7 cellular contexts compared by ENCODE assay signal in the genomic region with DNA sequence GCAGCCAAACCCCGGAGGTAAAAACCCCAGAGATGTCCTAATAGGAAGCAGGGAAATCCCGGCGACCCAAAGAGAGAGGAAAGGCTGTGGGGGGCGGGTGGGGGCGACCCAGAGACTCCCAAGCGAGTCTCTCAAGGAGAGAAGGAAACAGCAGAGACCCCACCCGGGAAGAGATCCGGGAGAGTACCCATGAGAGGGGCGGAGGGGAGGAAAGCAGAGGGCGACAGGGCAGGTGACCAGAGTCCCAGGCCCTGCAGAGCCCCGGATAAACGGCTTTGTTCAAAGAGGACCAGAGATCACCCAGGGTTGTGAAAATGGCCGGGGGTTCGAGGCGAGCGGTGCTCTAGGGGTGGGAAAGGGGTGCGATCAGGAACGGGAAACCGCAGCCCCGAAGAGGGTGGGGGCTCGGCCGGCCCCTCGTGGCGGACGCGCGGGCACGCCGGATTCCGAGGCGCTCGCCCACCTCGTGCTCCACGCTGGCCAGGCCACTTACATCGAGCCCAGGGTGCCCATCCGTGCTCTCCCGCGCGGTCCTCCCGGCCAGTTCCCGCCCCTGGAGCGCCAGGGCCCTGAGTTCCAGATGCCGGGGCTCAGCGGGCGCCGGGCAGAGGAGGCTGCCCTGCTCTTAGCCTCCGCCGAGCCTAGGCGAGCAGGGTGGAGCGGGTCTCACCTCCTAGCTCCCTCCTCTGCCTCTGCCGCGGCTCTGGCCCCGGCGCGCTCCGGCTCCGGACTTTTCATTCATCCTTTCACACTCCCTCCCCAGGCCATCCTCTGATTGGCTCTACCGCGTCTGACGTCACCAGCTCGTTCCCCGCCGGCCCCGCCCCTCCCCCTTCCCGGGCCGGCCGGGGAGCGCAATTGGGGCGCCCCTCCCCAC. TPM values are rescaled to one million over a fixed set of nuclear protein-coding genes. Genes with fewer than 3 reads are reported as not detected.
A peak's percentile ranks its signal among the peaks of the same experiment; 100 is the strongest.
DNase-seq lines count a peak whose midpoint lies in the region; ATAC-seq, FAIRE-seq and TF ChIP-seq lines count a peak whose summit lies in the region.

No MANE protein-coding gene starts in this region.

- no peaks in the 10 kb centered on the region for H3K36me3 ChIP-seq in endothelial cell of umbilical vein (ENCODE audit: control insufficient read depth in 2 of 2, extremely low read depth in 1 of 2, insufficient read depth in 2 of 2, low read length in 2 of 2)

- intact Hi-C loops in endothelial cell of umbilical vein (cut with micrococcal nuclease) = no loop called here

- H3K4me3 ChIP-seq in endothelial cell of umbilical vein (replicated peaks in 1 of 3; ENCODE audit: insufficient read depth in 1 of 3, low read depth in 1 of 3, low read length in 3 of 3) = no peak overlapping the region

- no peak overlapping the region for H3K27ac ChIP-seq in endothelial cell of umbilical vein (ENCODE audit: insufficient read depth, low read depth, low read length)

- H3K9ac ChIP-seq in endothelial cell of umbilical vein (replicated peaks; ENCODE audit: extremely low read depth, insufficient read depth, low read length) = no peak overlapping the region

- H4K20me1 ChIP-seq in endothelial cell of umbilical vein (replicated peaks; ENCODE audit: control insufficient read depth, extremely low read depth, insufficient read depth, low read length) = no peaks in the 10 kb centered on the region

- H3K9me3 ChIP-seq in endothelial cell of umbilical vein (replicated peaks; ENCODE audit: control insufficient read depth, insufficient read depth, low read length) = no peaks in the 10 kb centered on the region

- TF ChIP-seq POLR2A in endothelial cell of umbilical vein (IDR thresholded peaks at IDR 0.05; ENCODE audit: low read depth, low read length) = no peak

- H3K27me3 ChIP-seq in endothelial cell of umbilical vein (ENCODE audit: control insufficient read depth in 2 of 2, insufficient read depth in 2 of 2, low read length in 2 of 2) = peaks cover 78 to 82% of the 10 kb centered on the region in 2 experiments

- BruUV-seq in endothelial cell of umbilical vein (replicated peaks; lab: Mats Ljungman, UMichigan) = no TSS peak

- peak overlapping the region; percentile 16 for H3K4me2 ChIP-seq in endothelial cell of umbilical vein (ENCODE audit: insufficient read depth, low read length)

- POLR2A ChIA-PET in endothelial cell of umbilical vein (lab: Charles Lee) = no interaction called here

- DNase-seq in NCI-H524 (lab: John Stamatoyannopoulos, UW) (peak; percentile 56 to 58), endothelial cell of umbilical vein (ENCODE audit: low read depth, low spot score) (peak; percentile 62), middle frontal gyrus (ENCODE audit: extremely low spot score, low spot score) (peak; percentile 85)
- peak; percentile 87 for DNase-seq in activated CD8-positive, alpha-beta memory T cell treated with anti-CD3 and anti-CD28 coated beads, Interleukin-2, amount 50 U/mL, for 48 hours
- DNase-seq in stimulated activated CD8-positive, alpha-beta memory T cell treated with anti-CD3 and anti-CD28 coated beads, Interleukin-4, amount 100 ng/mL, for 24 hours (ENCODE audit: low read depth) = peak; percentile 63

- TF ChIP-seq CTCF in endothelial cell of umbilical vein (IDR thresholded peaks at IDR 0.05; ENCODE audit: extremely low read depth in 1 of 2, insufficient read depth in 1 of 2, low read depth in 1 of 2, low read length in 2 of 2) = no peak

- no peaks in the 10 kb centered on the region for H3K9me1 ChIP-seq in endothelial cell of umbilical vein (replicated peaks; ENCODE audit: control insufficient read depth, extremely low read depth, insufficient read depth, low read length)

- H3K4me1 ChIP-seq in endothelial cell of umbilical vein (ENCODE audit: control insufficient read depth, extremely low read depth, insufficient read depth, low read length) = peaks cover 5% of the 10 kb centered on the region

- dilution Hi-C loops in endothelial cell of umbilical vein (cut with MboI; ENCODE audit: extremely low pct_ligation_motif_present, low sequenced_read_pairs) = no loop called here

- FAIRE-seq in endothelial cell of umbilical vein (lab: Jason Lieb, UNC) = peak; percentile 59

- H3K79me2 ChIP-seq in endothelial cell of umbilical vein (ENCODE audit: control insufficient read depth, insufficient read depth, low read length) = no peaks in the 10 kb centered on the region

- CTCF ChIA-PET in endothelial cell of umbilical vein (lab: Charles Lee) = interaction anchor here (1.0 to 7.0 kb wide), 6 partner anchors 9 to 48 kb away, joined by 3 to 82 read pairs (median 4); no protein-coding TSS in a partner anchor

- ATAC-seq in GM18861 (IDR thresholded peaks at IDR 0.05; ENCODE audit: unreplicated experiment) (peak; percentile 65), HG03342 (IDR thresholded peaks at IDR 0.05; ENCODE audit: unreplicated experiment) (peak; percentile 76)

- H2AFZ ChIP-seq in endothelial cell of umbilical vein (ENCODE audit: low read depth, low read length) = peak overlapping the region; percentile 44

TF ChIP-seq in endothelial cell of umbilical vein, 7 proteins besides CTCF, POLR2A, EP300 and RAD21:
- TF ChIP-seq EZH2 (IDR thresholded peaks at IDR 0.05; ENCODE audit: borderline replicate concordance, low read depth, low read length, severe bottlenecking) (peak; percentile 82), POLR2AphosphoS5 (IDR thresholded peaks at IDR 0.05; ENCODE audit: insufficient read depth, low read depth, low read length) (no peak)

RNA-seq across cellular contexts. Expression of a gene that starts 52.3 kb away (rescaled TPM):
- total RNA-seq in endothelial cell of umbilical vein = not detected in 2 replicates
- polyA plus RNA-seq in endothelial cell of umbilical vein = not detected in 2 replicates
- polyA plus RNA-seq in endothelial cell of umbilical vein (2011; cell fraction: cytosol; rRNA removed) = not detected in 2 replicates
- polyA plus RNA-seq in endothelial cell of umbilical vein (2011; cell fraction: nucleus; rRNA removed) = not detected in 2 replicates
- not detected in 2 replicates for polyA plus RNA-seq in endothelial cell of umbilical vein (2012)
- not detected in 2 replicates for polyA minus RNA-seq in endothelial cell of umbilical vein
- not detected for polyA minus RNA-seq in endothelial cell of umbilical vein (2011; cell fraction: cytosol; rRNA and poly(A)+ RNA removed)
- not detected in 2 replicates for polyA minus RNA-seq in endothelial cell of umbilical vein (2011; cell fraction: nucleus; rRNA and poly(A)+ RNA removed)
